In genomic region chr2:64595397-64596160, GRCh38 we compare ENCODE assay signal across 2 cellular contexts.
TF ChIP-seq lines count a peak whose summit lies in the region.

No MANE protein-coding gene starts in this region.

TF ChIP-seq in K562, 482 proteins besides CTCF, POLR2A, EP300 and RAD21:
- TF ChIP-seq PBX2 (CRISPR knock-in tag; IDR thresholded peaks at IDR 0.05; ENCODE audit: low read depth) (no peak), PBX2 (tag; conservative IDR thresholded peaks at IDR 0.05; ENCODE audit: low read depth) (peak; percentile 49), CTBP1 (IDR thresholded peaks at IDR 0.05; ENCODE audit: borderline replicate concordance) (0 out of 2 replicates have a peak, but pooled peaks have one; percentile 18), SMC3 (conservative IDR thresholded peaks at IDR 0.05; ENCODE audit: insufficient read depth, low read depth, low read length) (0 out of 2 replicates have a peak, but pooled peaks have one; percentile 11), MEIS2 (IDR thresholded peaks at IDR 0.05; ENCODE audit: partially characterized antibody) (peak; percentile 66), ZNF24 (IDR thresholded peaks at IDR 0.05) (peak; percentile 22; the same call in 1 of the 2 replicates), PKNOX1 (IDR thresholded peaks at IDR 0.05) (peak; percentile 32; the same call in 1 of the 2 replicates), NKRF (IDR thresholded peaks at IDR 0.05; ENCODE audit: borderline replicate concordance) (no peak), CHD4 (IDR thresholded peaks at IDR 0.05; ENCODE audit: insufficient read depth, insufficient replicate concordance, low read depth, low read length, poor library complexity, severe bottlenecking) (no peak), DEAF1 (CRISPR knock-in tag; IDR thresholded peaks at IDR 0.05) (peak; percentile 73)

TF ChIP-seq in HepG2, 621 proteins besides CTCF, POLR2A, EP300 and RAD21:
- no peak for TF ChIP-seq IKZF5 (CRISPR knock-in tag; IDR thresholded peaks at IDR 0.05)
- TF ChIP-seq STAG1 (CRISPR knock-in tag; IDR thresholded peaks at IDR 0.05): peak; percentile 92
- TF ChIP-seq SAP130 (CRISPR knock-in tag; IDR thresholded peaks at IDR 0.05; ENCODE audit: low read depth): peak; percentile 12; the same call in 1 of the 2 replicates
- TF ChIP-seq SP5 (CRISPR knock-in tag; IDR thresholded peaks at IDR 0.05; ENCODE audit: borderline replicate concordance, low read depth): no peak
- peak; percentile 65 for TF ChIP-seq SMC3 (IDR thresholded peaks at IDR 0.05; ENCODE audit: low read length)
- no peak for TF ChIP-seq ZNF160 (CRISPR knock-in tag; IDR thresholded peaks at IDR 0.05)
